8 cellular contexts compared by ENCODE assay signal in genomic region chr15:31327674-31328424, GRCh38. TPM values are rescaled to one million over a fixed set of nuclear protein-coding genes. Genes with fewer than 3 reads are reported as not detected.
DNase-seq lines count a peak whose midpoint lies in the region; ATAC-seq and TF ChIP-seq lines count a peak whose summit lies in the region.

No MANE protein-coding gene starts in this region.

- no peaks in the 10 kb centered on the region for H3K27me3 Mint-ChIP-seq in naive thymus-derived CD4-positive, alpha-beta T cell
- H3K27me3 Mint-ChIP-seq in stimulated activated naive CD8-positive, alpha-beta T cell treated with anti-CD3 and anti-CD28 coated beads, Interleukin-15, amount 100 ng/mL, for 72 hours: no peaks in the 10 kb centered on the region

- peaks cover 56 to 66% (median 62%) of the 10 kb centered on the region in 7 donors for H3K4me1 Mint-ChIP-seq in naive thymus-derived CD4-positive, alpha-beta T cell
- H3K4me1 Mint-ChIP-seq in stimulated activated naive CD8-positive, alpha-beta T cell treated with anti-CD3 and anti-CD28 coated beads, Interleukin-15, amount 100 ng/mL, for 72 hours: peaks cover 68% of the 10 kb centered on the region

- H3K4me1 ChIP-seq in naive thymus-derived CD4-positive, alpha-beta T cell (ENCODE audit: control insufficient read depth in 2 of 2, insufficient read depth in 2 of 2, low read length in 2 of 2): peaks cover 44 to 52% of the 10 kb centered on the region in 2 donors

- intact Hi-C loops in naive thymus-derived CD4-positive, alpha-beta T cell (cut with micrococcal nuclease): loop anchor here (1.0 to 10.0 kb wide), 8 partner anchors 19 to 701 kb away; partner anchors contain the start of genes ARHGAP11B (in 1 of the 2) and FAN1 (in 1 of the 2)

- H3K27ac Mint-ChIP-seq in naive thymus-derived CD4-positive, alpha-beta T cell: peak overlapping the region; percentile 67 to 99 (median 92)
- peak overlapping the region; percentile 47 to 94 for H3K27ac Mint-ChIP-seq in stimulated activated naive CD8-positive, alpha-beta T cell treated with anti-CD3 and anti-CD28 coated beads, Interleukin-15, amount 100 ng/mL, for 72 hours

- H3K9me3 ChIP-seq in naive thymus-derived CD4-positive, alpha-beta T cell (ENCODE audit: control insufficient read depth in 2 of 3, low read length in 3 of 3): no peaks in the 10 kb centered on the region

- no peak for DNase-seq in AG04449 (ENCODE audit: low read depth, low spot score)
- DNase-seq in NCI-H526 treated with DMSO at 0.1 percent for 48 hours (lab: John Stamatoyannopoulos, UW): peak; percentile 29
- DNase-seq in activated T-cell treated with anti-CD3 and anti-CD28 coated beads, Interleukin-2, amount 50 U/mL, for 1 hour: peak; percentile 84
- peak; percentile 80 to 86 (median 84) for DNase-seq in naive thymus-derived CD4-positive, alpha-beta T cell
- peak; percentile 64 to 68 for DNase-seq in stimulated activated naive CD8-positive, alpha-beta T cell treated with anti-CD3 and anti-CD28 coated beads, Interleukin-15, amount 100 ng/mL, for 72 hours
- DNase-seq in inferior parietal cortex (ENCODE audit: extremely low spot score): no peak

- CTCF ChIA-PET in AG04449 (lab: Yijun Ruan, JAX): interaction anchor here (0.6 to 1.4 kb wide), 2 partner anchors 161 to 207 kb away, joined by 3 to 7 read pairs; no protein-coding TSS in a partner anchor
- CTCF ChIA-PET in naive thymus-derived CD4-positive, alpha-beta T cell (lab: Charles Lee): interaction anchor here (0.7 to 3.1 kb wide), 5 partner anchors 15 to 128 kb away, joined by 3 to 15 read pairs (median 3); no protein-coding TSS in a partner anchor

- peaks cover 0 to 15% (median 0%) of the 10 kb centered on the region in 3 experiments for H3K36me3 ChIP-seq in naive thymus-derived CD4-positive, alpha-beta T cell (ENCODE audit: control insufficient read depth in 2 of 3, insufficient read depth in 3 of 3, low read length in 3 of 3)

- TF ChIP-seq CTCF in AG04449 (IDR thresholded peaks at IDR 0.05; ENCODE audit: insufficient read depth, low read length, missing control alignments): no peak

- H3K27me3 ChIP-seq in naive thymus-derived CD4-positive, alpha-beta T cell (ENCODE audit: control insufficient read depth in 2 of 2, insufficient read depth in 2 of 2, low read length in 2 of 2): no peaks in the 10 kb centered on the region

- peak; percentile 35 for TF ChIP-seq POLR2A in GM19099 (IDR thresholded peaks at IDR 0.05; ENCODE audit: extremely low read depth, insufficient read length, low read depth)

- H3K4me3 ChIP-seq in AG04449 (ENCODE audit: low read depth, low read length): peak overlapping the region; percentile 69
- H3K4me3 ChIP-seq in naive thymus-derived CD4-positive, alpha-beta T cell (ENCODE audit: low read length): peak overlapping the region; percentile 94

- peaks cover 0 to 2% (median 0%) of the 10 kb centered on the region in 11 donors for H3K9me3 Mint-ChIP-seq in naive thymus-derived CD4-positive, alpha-beta T cell
- H3K9me3 Mint-ChIP-seq in stimulated activated naive CD8-positive, alpha-beta T cell treated with anti-CD3 and anti-CD28 coated beads, Interleukin-15, amount 100 ng/mL, for 72 hours: no peaks in the 10 kb centered on the region

- ATAC-seq in esophagus mucosa: peak; percentile 42
- ATAC-seq in naive thymus-derived CD4-positive, alpha-beta T cell: peak; percentile 33
- no peak for ATAC-seq in stimulated activated naive CD8-positive, alpha-beta T cell treated with anti-CD3 and anti-CD28 coated beads, Interleukin-15, amount 100 ng/mL, for 72 hours

- H3K27ac ChIP-seq in naive thymus-derived CD4-positive, alpha-beta T cell (ENCODE audit: low read depth, low read length): peak overlapping the region; percentile 98

- H3K36me3 Mint-ChIP-seq in naive thymus-derived CD4-positive, alpha-beta T cell: peaks cover 0 to 44% (median 5%) of the 10 kb centered on the region in 5 donors

- H3K4me3 Mint-ChIP-seq in naive thymus-derived CD4-positive, alpha-beta T cell: peak overlapping the region; percentile 85 to 99 (median 96)
- H3K4me3 Mint-ChIP-seq in stimulated activated naive CD8-positive, alpha-beta T cell treated with anti-CD3 and anti-CD28 coated beads, Interleukin-15, amount 100 ng/mL, for 72 hours: peak overlapping the region; percentile 92 to 98

- POLR2A ChIA-PET in AG04449 (lab: Yijun Ruan, JAX): no interaction called here
- POLR2A ChIA-PET in naive thymus-derived CD4-positive, alpha-beta T cell (lab: Charles Lee): interaction anchor here (0.9 to 9.0 kb wide), 12 partner anchors 13 to 156 kb away, joined by 3 to 367 read pairs (median 10); no protein-coding TSS in a partner anchor

RNA-seq across cellular contexts. Expression of gene KLF13, which starts 1.2 kb away (rescaled TPM):
- 42.7 TPM for total RNA-seq in esophagus mucosa
- total RNA-seq in naive thymus-derived CD4-positive, alpha-beta T cell: 100 to 1,000 TPM; 175 to 256 (median 199) TPM
- polyA plus RNA-seq in naive thymus-derived CD4-positive, alpha-beta T cell: 10 to 100 TPM; 42.4 to 53.7 TPM

Comparison
In these comparisons a context has a peak if more than half of its experiments do, and no peak if none do; other contexts are left out.
1. DNase-seq: peak in NCI-H526 treated with DMSO at 0.1 percent for 48 hours (single experiment), activated T-cell treated with anti-CD3 and anti-CD28 coated beads, Interleukin-2, amount 50 U/mL, for 1 hour (single experiment), naive thymus-derived CD4-positive, alpha-beta T cell (9 of 9) and stimulated activated naive CD8-positive, alpha-beta T cell treated with anti-CD3 and anti-CD28 coated beads, Interleukin-15, amount 100 ng/mL, for 72 hours (2 of 2); none in AG04449 (single experiment) and inferior parietal cortex (single experiment).